ENCODE assay signal across 1 cellular context in genomic region chr3:112092439-112093179, GRCh38.
TF ChIP-seq lines count a peak whose summit lies in the region.

No MANE protein-coding gene starts in this region.

TF ChIP-seq in HepG2, 621 proteins besides CTCF, POLR2A, EP300 and RAD21 (continued from another document):
- no peak for TF ChIP-seq GATA4 (IDR thresholded peaks at IDR 0.05; ENCODE audit: borderline replicate concordance, low read depth)
- no peak for TF ChIP-seq AGO2 (optimal IDR thresholded peaks at IDR 0.05; ENCODE audit: low read depth, low read length)
- no peak for TF ChIP-seq ZNF280D (CRISPR knock-in tag; IDR thresholded peaks at IDR 0.05)
- TF ChIP-seq ZSCAN9 (CRISPR knock-in tag; IDR thresholded peaks at IDR 0.05; ENCODE audit: borderline replicate concordance), result no peak
- TF ChIP-seq ZBTB33 (CRISPR knock-in tag; IDR thresholded peaks at IDR 0.05), result no peak
- TF ChIP-seq ARNTL (CRISPR knock-in tag; IDR thresholded peaks at IDR 0.05), result no peak
- TF ChIP-seq NR0B2 (CRISPR knock-in tag; IDR thresholded peaks at IDR 0.05), result no peak
- no peak for TF ChIP-seq ZNF460 (CRISPR knock-in tag; IDR thresholded peaks at IDR 0.05; ENCODE audit: borderline replicate concordance)
- no peak for TF ChIP-seq ZBTB14 (CRISPR knock-in tag; IDR thresholded peaks at IDR 0.05)
